In genomic region chr7:51309361-51310130, GRCh38 we compare ENCODE assay signal across 28 cellular contexts. TPM values are rescaled to one million over a fixed set of nuclear protein-coding genes. Genes with fewer than 3 reads are reported as not detected.
DNase-seq lines count a peak whose midpoint lies in the region; ATAC-seq and TF ChIP-seq lines count a peak whose summit lies in the region.
"Had no signal": no experiment of that assay in that cellular context is flagged by ENCODE, and none has a peak within 500 bp of the region (broad histone marks: within the 10 kb centered on the region; RNA-seq: fewer than 3 reads in every experiment).

No MANE protein-coding gene starts in this region.

- no peaks in the 10 kb centered on the region for H3K9me3 Mint-ChIP-seq in CD8-positive, alpha-beta T cell
- H3K9me3 Mint-ChIP-seq: effector memory CD8-positive, alpha-beta T cell had no signal

- H3K27ac ChIP-seq in CD8-positive, alpha-beta T cell (ENCODE audit: low read depth, low read length) = no peak overlapping the region
- H3K27ac ChIP-seq: brain microvascular endothelial cell, coronary artery, hepatocyte, left lung, psoas muscle had no signal

- ATAC-seq in left ventricle myocardium superior = peak; percentile 30
- no peak for ATAC-seq in CD8-positive, alpha-beta T cell
- ATAC-seq: effector memory CD8-positive, alpha-beta T cell; Panc1 had no signal

- intact Hi-C loops in left ventricle myocardium superior (cut with micrococcal nuclease) = no loop called here
- intact Hi-C loops in cardiac septum (cut with DNase I) = loop anchor here (5.0 kb wide), 1 partner anchor 122 kb away; no protein-coding TSS in a partner anchor
- intact Hi-C loops in CD8-positive, alpha-beta T cell (cut with DNase I, micrococcal nuclease) = no loop called here

- no peak overlapping the region for H3K4me3 ChIP-seq in CD8-positive, alpha-beta T cell (ENCODE audit: low read depth, low read length)
- H3K4me3 ChIP-seq: coronary artery, hepatocyte, left lung, MG63, psoas muscle, sigmoid colon had no signal

- no peaks in the 10 kb centered on the region for H3K4me1 ChIP-seq in CD8-positive, alpha-beta T cell (ENCODE audit: insufficient read depth, low read length)

- H3K36me3 Mint-ChIP-seq in CD8-positive, alpha-beta T cell = no peaks in the 10 kb centered on the region

- H3K4me3 Mint-ChIP-seq in CD8-positive, alpha-beta T cell = no peak overlapping the region
- H3K4me3 Mint-ChIP-seq: B cell; effector memory CD8-positive, alpha-beta T cell had no signal

- CTCF ChIA-PET in CD8-positive, alpha-beta T cell (lab: Charles Lee) = no interaction called here

- H3K27me3 Mint-ChIP-seq in CD8-positive, alpha-beta T cell (ENCODE audit: low read depth) = peaks cover 12% of the 10 kb centered on the region

- no peaks in the 10 kb centered on the region for H3K36me3 ChIP-seq in CD8-positive, alpha-beta T cell (ENCODE audit: insufficient read depth, low read length)
- H3K36me3 ChIP-seq: brain microvascular endothelial cell, left lung, MG63, sigmoid colon had no signal

- DNase-seq in left ventricle myocardium superior = no peak
- no peak for DNase-seq in cardiac septum (ENCODE audit: low spot score)
- DNase-seq in cerebellar cortex (ENCODE audit: low spot score) = peak; percentile 43
- peak; percentile 37 for DNase-seq in midbrain (lab: John Stamatoyannopoulos, UW)
- no peak for DNase-seq in CD8-positive, alpha-beta T cell
- no peak for DNase-seq in NCI-H2029 treated with DMSO at 0.1 percent for 48 hours (lab: John Stamatoyannopoulos, UW)
- DNase-seq in OCI-M2 (lab: John Stamatoyannopoulos, UW; ENCODE audit: unreplicated experiment) = no peak
- DNase-seq in SHP77 treated with DMSO at 0.1 percent for 48 hours (lab: John Stamatoyannopoulos, UW) = no peak
- DNase-seq: activated CD4-positive, alpha-beta T cell treated with anti-CD3 and anti-CD28 coated beads, Interleukin-2, amount 50 U/mL, for 4 hours; activated naive CD4-positive, alpha-beta T cell treated with Interleukin-2 at 50 U/mL for 16 hours; brain microvascular endothelial cell; DMS53; effector memory CD8-positive, alpha-beta T cell; foreskin fibroblast; HCEC 1CT; left lung; MG63; NCI-H446 treated with DMSO at 0.1 percent for 48 hours; psoas muscle; SIG-M5; sigmoid colon; stimulated activated CD4-positive, alpha-beta T cell treated with anti-CD3 and anti-CD28 coated beads, Interleukin-15, amount 100 ng/mL, for 24 hours; stimulated activated naive CD4-positive, alpha-beta T cell; T1000 had no signal

- H3K9me3 ChIP-seq in CD8-positive, alpha-beta T cell (ENCODE audit: low read length) = no peaks in the 10 kb centered on the region
- H3K9me3 ChIP-seq: left lung, MG63, psoas muscle, sigmoid colon had no signal

- POLR2A ChIA-PET in CD8-positive, alpha-beta T cell (lab: Charles Lee) = no interaction called here

- no peaks in the 10 kb centered on the region for H3K27me3 ChIP-seq in CD8-positive, alpha-beta T cell (ENCODE audit: insufficient read depth, low read length)
- H3K27me3 ChIP-seq: brain microvascular endothelial cell, hepatocyte, MG63, sigmoid colon had no signal

- H3K27ac Mint-ChIP-seq in CD8-positive, alpha-beta T cell = no peak overlapping the region
- H3K27ac Mint-ChIP-seq: B cell; effector memory CD8-positive, alpha-beta T cell had no signal

- no peak for TF ChIP-seq CTCF in CD8-positive, alpha-beta T cell (IDR thresholded peaks at IDR 0.05)

- no peaks in the 10 kb centered on the region for H3K4me1 Mint-ChIP-seq in CD8-positive, alpha-beta T cell (ENCODE audit: low read depth)
- H3K4me1 Mint-ChIP-seq: B cell had no signal

RNA-seq across cellular contexts. Expression of gene COBL, which starts 7.1 kb away (rescaled TPM):
- 91.2 TPM for total RNA-seq in left ventricle myocardium superior
- total RNA-seq in cardiac septum = 109 TPM
- under 1 TPM; 0.19 to 0.30 TPM for total RNA-seq in CD8-positive, alpha-beta T cell
- total RNA-seq: B cell had no signal

Comparison
In these comparisons a context has a peak if more than half of its experiments do, and no peak if none do; other contexts are left out.
1. DNase-seq: peak in cerebellar cortex (single experiment) and midbrain (single experiment); none in left ventricle myocardium superior (single experiment), cardiac septum (single experiment), CD8-positive, alpha-beta T cell (0 of 7), NCI-H2029 treated with DMSO at 0.1 percent for 48 hours (single experiment), OCI-M2 (single experiment) and SHP77 treated with DMSO at 0.1 percent for 48 hours (single experiment).
2. RNA of gene COBL, which starts 7.1 kb away (total RNA-seq): 109 TPM in cardiac septum (single experiment) and 91.2 TPM in left ventricle myocardium superior (single experiment); 0.19 to 0.30 TPM in CD8-positive, alpha-beta T cell; every median in the first group is over 10 times any median in the second.